15 cellular contexts compared by ENCODE assay signal in the genomic region with DNA sequence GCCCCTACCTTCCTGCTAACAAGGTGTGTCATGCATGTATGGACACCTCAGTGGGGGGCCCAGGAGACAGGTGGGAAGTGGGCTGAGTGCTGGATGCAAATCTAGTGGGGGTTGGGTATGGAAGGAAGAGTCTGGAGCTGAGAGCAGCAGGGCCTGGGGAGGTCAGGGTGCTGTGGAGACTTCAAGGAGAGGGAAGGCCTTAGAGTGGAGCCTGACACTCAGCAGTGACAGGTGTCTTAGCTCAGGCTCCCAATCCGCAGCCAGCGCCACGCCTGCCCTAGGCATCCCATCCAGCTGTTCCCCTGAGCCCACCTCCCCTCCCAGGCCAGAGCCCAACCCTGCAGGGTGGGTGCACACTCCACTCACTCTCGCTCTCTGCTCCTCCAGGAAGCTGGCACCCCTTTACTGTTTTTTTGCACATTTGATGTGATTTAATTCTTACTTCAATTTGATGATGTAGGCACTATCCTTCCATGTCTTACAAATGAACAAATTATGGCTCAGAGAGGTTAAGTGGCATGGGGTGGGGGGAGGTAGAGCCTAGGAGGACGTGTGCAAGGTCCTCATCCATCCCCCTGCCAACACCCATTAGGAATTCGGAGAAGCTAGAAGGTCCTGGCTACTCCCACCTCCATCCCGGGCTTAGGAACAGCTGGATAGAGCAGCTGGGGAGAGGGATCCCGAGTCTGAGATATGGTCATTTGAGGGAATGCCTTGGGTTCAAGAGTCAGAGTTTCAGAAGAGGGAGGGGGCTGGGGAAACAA. TPM values are rescaled to one million over a fixed set of nuclear protein-coding genes. Genes with fewer than 3 reads are reported as not detected.
DNase-seq lines count a peak whose midpoint lies in the region; ATAC-seq, FAIRE-seq and TF ChIP-seq lines count a peak whose summit lies in the region.
"Had no signal": no experiment of that assay in that cellular context is flagged by ENCODE, and none has a peak within 500 bp of the region (broad histone marks: within the 10 kb centered on the region; RNA-seq: fewer than 3 reads in every experiment).

No MANE protein-coding gene starts in this region.

- peak overlapping the region; percentile 35 for H3K18ac ChIP-seq in H9 (ENCODE audit: insufficient read length, low read depth, low read length)

- no peak overlapping the region for H2AFZ ChIP-seq in H9 (ENCODE audit: low read length)
- H2AFZ ChIP-seq in K562 (ENCODE audit: low read depth, low read length): no peak overlapping the region

- H2BK15ac ChIP-seq in H9 (ENCODE audit: low read depth, low read length): no peak overlapping the region

- H3K9me3 ChIP-seq in BLaER1: no peaks in the 10 kb centered on the region
- no peaks in the 10 kb centered on the region for H3K9me3 ChIP-seq in H9 (ENCODE audit: control insufficient read depth, low read depth, low read length)
- H3K9me3 ChIP-seq in K562 (replicated peaks; ENCODE audit: control insufficient read depth, insufficient read depth, low read depth, low read length): no peaks in the 10 kb centered on the region
- H3K9me3 ChIP-seq in upper lobe of left lung: no peaks in the 10 kb centered on the region
- H3K9me3 ChIP-seq: body of pancreas, pancreas had no signal

- H3K27ac Mint-ChIP-seq in H9 (peak overlapping the region in 1 of 3 experiments; percentile 65; a peak in 2 of 7 replicates), naive B cell (no peak overlapping the region)
- H3K27ac Mint-ChIP-seq: HFFc6 had no signal

- H3K27me3 ChIP-seq in BLaER1 (no peaks in the 10 kb centered on the region), H9 (ENCODE audit: insufficient read depth, low read length) (no peaks in the 10 kb centered on the region), K562 (ENCODE audit: control insufficient read depth in 2 of 2, insufficient read depth in 2 of 2, low read length in 2 of 2) (no peaks in the 10 kb centered on the region; a peak in 1 of 5 replicates), upper lobe of left lung (peaks cover 0 to 9% (median 3%) of the 10 kb centered on the region in 4 donors)
- H3K27me3 ChIP-seq: body of pancreas, pancreas had no signal

- H3K4me3 Mint-ChIP-seq in H9 (peak overlapping the region; percentile 19 to 75), naive B cell (peak overlapping the region in 5 of 8 donors; percentile 29 to 70 (median 48))
- H3K4me3 Mint-ChIP-seq: HFFc6 had no signal

- H3K36me3 Mint-ChIP-seq in H9 (ENCODE audit: insufficient read depth in 1 of 3, low read depth in 3 of 3) (peaks cover 0 to 15% (median 9%) of the 10 kb centered on the region in 3 experiments; a peak in 5 of 7 replicates), naive B cell (no peaks in the 10 kb centered on the region)

- H4K5ac ChIP-seq in H9 (ENCODE audit: insufficient read length, low read depth, low read length): no peak overlapping the region

- ATAC-seq in K562 (no peak), naive B cell (ENCODE audit: low read depth in 2 of 2) (no peak), upper lobe of left lung (ENCODE audit: low FRiP score in 2 of 2) (no peak)
- ATAC-seq: body of pancreas had no signal

- H3K36me3 ChIP-seq in BLaER1 (peaks cover 14% of the 10 kb centered on the region; the same call in 1 of the 2 replicates), K562 (ENCODE audit: control insufficient read depth, insufficient read depth, low read length) (no peaks in the 10 kb centered on the region), upper lobe of left lung (no peaks in the 10 kb centered on the region)
- H3K36me3 ChIP-seq: pancreas had no signal

- no peak overlapping the region for H3K23ac ChIP-seq in H9 (ENCODE audit: insufficient read length, low read depth, low read length)

- no peak overlapping the region for H2AK5ac ChIP-seq in H9 (ENCODE audit: insufficient read length, low read length)

- intact Hi-C loops in K562 (cut with micrococcal nuclease): no loop called here

- H3K27ac ChIP-seq in BLaER1 (no peak overlapping the region), H9 (ENCODE audit: insufficient read length, low read depth, low read length) (no peak overlapping the region), K562 (ENCODE audit: extremely low read depth, low read depth, low read length) (no peak overlapping the region), upper lobe of left lung (no peak overlapping the region)
- H3K27ac ChIP-seq: body of pancreas, pancreas had no signal

- no peaks in the 10 kb centered on the region for H3K79me1 ChIP-seq in H9 (ENCODE audit: insufficient read depth, low read depth, low read length, poor library complexity, severe bottlenecking)

- H3K4me1 Mint-ChIP-seq in H9: peaks cover 22 to 32% of the 10 kb centered on the region in 2 experiments
- peaks cover 10 to 21% (median 11%) of the 10 kb centered on the region in 3 donors for H3K4me1 Mint-ChIP-seq in naive B cell

- no peak for TF ChIP-seq RAD21 in K562 (CRISPR knock-in tag; conservative IDR thresholded peaks at IDR 0.05 in 1 of 2, IDR thresholded peaks at IDR 0.05 in 1 of 2)

- no peak overlapping the region for H4K91ac ChIP-seq in H9 (ENCODE audit: insufficient read length, low read depth, low read length)

- H3K9me3 Mint-ChIP-seq in H9: no peaks in the 10 kb centered on the region
- H3K9me3 Mint-ChIP-seq in naive B cell: no peaks in the 10 kb centered on the region
- H3K9me3 Mint-ChIP-seq: HFFc6 had no signal

- peaks cover 13% of the 10 kb centered on the region for H3K23me2 ChIP-seq in H9 (ENCODE audit: insufficient read length, low read depth, low read length, poor library complexity, severe bottlenecking)

- H2BK20ac ChIP-seq in H9 (ENCODE audit: low read depth, low read length, poor library complexity, severe bottlenecking): no peak overlapping the region

- no peak overlapping the region for H2BK12ac ChIP-seq in H9 (ENCODE audit: insufficient read length, low read depth, low read length)

- DNase-seq in H9 (no peak), K562 (ENCODE audit: extremely low read depth in 1 of 4, low spot score in 3 of 4) (no peak), naive B cell (no peak), AG20443 (ENCODE audit: low spot score) (no peak), upper lobe of left lung (no peak), NCI-H1105 treated with DMSO at 0.1 percent for 48 hours (lab: John Stamatoyannopoulos, UW) (no peak), dedifferentiated amniotic fluid mesenchymal stem cell (ENCODE audit: extremely low spot score) (no peak)
- DNase-seq: effector CD4-positive, alpha-beta T cell; mammary epithelial cell; NCI-H2029; Right ventricle myocardium superior had no signal

- H3K27me3 Mint-ChIP-seq in H9 (ENCODE audit: low read depth): peaks cover 26% of the 10 kb centered on the region
- peaks cover 16 to 45% (median 33%) of the 10 kb centered on the region in 3 donors for H3K27me3 Mint-ChIP-seq in naive B cell

- POLR2A ChIA-PET in K562 (lab: Yijun Ruan, JAX): interaction anchor here (0.5 to 2.4 kb wide), 7 partner anchors 10 to 190 kb away, joined by 3 to 15 read pairs (median 4); no protein-coding TSS in a partner anchor

- H4K8ac ChIP-seq in H9 (replicated peaks; ENCODE audit: insufficient read length, low read depth, low read length): no peak overlapping the region

- WGBS in H9 (ENCODE audit: extremely low coverage, insufficient read length, low lambda C conversion rate): no CpG with 5 or more reads among the region's 8 CpGs
- WGBS in K562 (ENCODE audit: insufficient coverage, low coverage, missing lambda C conversion rate): 49% methylated on average over 7 of the region's 8 CpGs
- 63 to 64% methylated on average over 8 of the region's 8 CpGs for whole genome bisulfite sequencing in upper lobe of left lung, 2 donors

- H3K9me1 ChIP-seq in K562 (ENCODE audit: control insufficient read depth, insufficient read depth, low read length): no peaks in the 10 kb centered on the region

- no peak for FAIRE-seq in K562 (lab: Jason Lieb, UNC)
- FAIRE-seq: pancreas had no signal

- H3K79me2 ChIP-seq in H9 (ENCODE audit: insufficient read depth, low read length) (no peaks in the 10 kb centered on the region), K562 (ENCODE audit: control insufficient read depth, insufficient read depth, low read length) (no peaks in the 10 kb centered on the region)

- no peak overlapping the region for H3K14ac ChIP-seq in H9 (ENCODE audit: insufficient read depth, low read length)

- H3K4me3 ChIP-seq in BLaER1 (peak overlapping the region; percentile 13; the same call in 1 of the 2 replicates), K562 (no peak overlapping the region), upper lobe of left lung (no peak overlapping the region)
- H3K4me3 ChIP-seq: body of pancreas, pancreas had no signal

- H3K4me2 ChIP-seq in BLaER1 (peak overlapping the region; percentile 88), H9 (ENCODE audit: insufficient read depth, insufficient read length, low read length) (peak overlapping the region; percentile 9), K562 (ENCODE audit: insufficient read depth, low read length) (no peak overlapping the region)

- in situ Hi-C loops in K562 (cut with MboI): no loop called here

- H3K4me1 ChIP-seq in BLaER1: peaks cover 46% of the 10 kb centered on the region
- peaks cover 14% of the 10 kb centered on the region for H3K4me1 ChIP-seq in H9 (ENCODE audit: insufficient read depth, low read length)
- peaks cover 0 to 28% of the 10 kb centered on the region in 2 experiments; a peak in 3 of 5 replicates for H3K4me1 ChIP-seq in K562 (replicated peaks in 1 of 2; ENCODE audit: control insufficient read depth in 2 of 2, insufficient read depth in 2 of 2, low read length in 2 of 2)
- H3K4me1 ChIP-seq in upper lobe of left lung: peaks cover 15 to 28% (median 20%) of the 10 kb centered on the region in 4 donors
- H3K4me1 ChIP-seq: pancreas had no signal

- H3T11ph ChIP-seq in H9 (ENCODE audit: low read length): no peak overlapping the region

- TF ChIP-seq CTCF in H9 (conservative IDR thresholded peaks at IDR 0.05): no peak
- no peak for TF ChIP-seq CTCF in K562 (IDR thresholded peaks at IDR 0.05 in 2 of 3, conservative IDR thresholded peaks at IDR 0.05 in 1 of 3; ENCODE audit: insufficient read depth in 2 of 3, low read depth in 1 of 3, low read length in 3 of 3)
- no peak for TF ChIP-seq CTCF in upper lobe of left lung (IDR thresholded peaks at IDR 0.05)

- TF ChIP-seq POLR2A in K562 (conservative IDR thresholded peaks at IDR 0.05): no peak
- no peak for TF ChIP-seq POLR2A in upper lobe of left lung (IDR thresholded peaks at IDR 0.05)

- H3K56ac ChIP-seq in H9 (ENCODE audit: insufficient read length, low read depth, low read length): no peak overlapping the region

- H2BK5ac ChIP-seq in H9 (ENCODE audit: insufficient read length, low read length): no peak overlapping the region

- H2BK120ac ChIP-seq in H9 (ENCODE audit: low read depth, low read length, poor library complexity, severe bottlenecking): no peak overlapping the region

- CTCF ChIA-PET in K562 (lab: Yijun Ruan, JAX; ENCODE audit: low intra/inter-chr PET ratio): no interaction called here

- TF ChIP-seq EP300 in K562 (IDR thresholded peaks at IDR 0.05; ENCODE audit: low read length) (no peak), upper lobe of left lung (IDR thresholded peaks at IDR 0.05) (no peak)

- H3K9ac ChIP-seq in BLaER1 (peak overlapping the region; percentile 31; the same call in 1 of the 2 replicates), H9 (ENCODE audit: extremely low read depth, insufficient read length, low read length) (no peak overlapping the region), K562 (ENCODE audit: insufficient read depth in 1 of 2, low read depth in 2 of 2, low read length in 2 of 2) (no peak overlapping the region; a peak in 1 of 4 replicates)

- H3K4ac ChIP-seq in H9 (ENCODE audit: low read depth, low read length): no peak overlapping the region

- H4K20me1 ChIP-seq in BLaER1 (peaks cover 50% of the 10 kb centered on the region), H9 (ENCODE audit: control insufficient read depth, insufficient read depth, insufficient read length) (no peaks in the 10 kb centered on the region), K562 (replicated peaks; ENCODE audit: control insufficient read depth, insufficient read depth, low read length) (peaks cover 9% of the 10 kb centered on the region)

- TSS peak; percentile 38 for BruUV-seq in K562 (replicated peaks; lab: Mats Ljungman, UMichigan)

RNA-seq across cellular contexts. Expression of gene FAM171A2, which starts 2.2 kb away (rescaled TPM):
- total RNA-seq in H9 (2021) (27.3 and 27.5 TPM in 2 replicates), K562 (2014; rRNA removed) (7.3 and 10.2 TPM in 2 replicates), K562 (2014; rRNA removed; fragmentation: Illumina TruSeq; extraction: Trizol) (0.44 and 0.54 TPM in 2 replicates), K562 (2015; rRNA removed; fragmentation: Illumina TruSeq; extraction: Trizol) (1.2 and 1.4 TPM in 2 replicates), K562 (2021) (7.0 and 8.6 TPM in 2 replicates), upper lobe of left lung (1 to 10 TPM in 2 of 6 donors, under 1 TPM in 3, not detected in 1; 0.61 to 4.6 (median 0.98) TPM)
- total RNA-seq in K562 (2011; cell fraction: chromatin; rRNA removed; ENCODE audit: low replicate concordance): 2.2 and 9.3 TPM in 2 replicates
- 10.4 and 11.3 TPM in 2 replicates for total RNA-seq in K562 (2011; cell fraction: nucleolus; rRNA removed)
- 6.5 and 7.2 TPM in 2 replicates for total RNA-seq in K562 (2011; cell fraction: nucleoplasm; rRNA removed)
- polyA plus RNA-seq in K562 (2011; rRNA removed) (2.5 and 5.2 TPM in 2 replicates), K562 (2014; fragmentation: Illumina TruSeq; extraction: Trizol) (1.2 and 2.4 TPM in 2 replicates), K562 (2014; fragmentation: Nextera tagmentation; extraction: Ambion mirVana) (under 1 TPM in 1 of 2 experiments, not detected in 1; 0.10 TPM), K562 (2014; rRNA removed) (4.5 and 5.7 TPM in 2 replicates), naive B cell (ENCODE audit: low read depth in 6 of 6) (under 1 TPM in 2 of 6 donors, not detected in 4; 0.21 to 0.29 TPM)
- 5.0 and 11.3 TPM in 2 replicates for polyA plus RNA-seq in K562 (2011; cell fraction: cytosol; rRNA removed)
- polyA plus RNA-seq in K562 (2011; cell fraction: nucleus; rRNA removed): 7.6 and 9.3 TPM in 2 replicates
- polyA plus RNA-seq in K562 (2012): 3.1 and 8.9 TPM in 2 replicates
- 1.6 and 2.1 TPM in 2 replicates for polyA minus RNA-seq in K562 (2011; rRNA and poly(A)+ RNA removed)
- 2.9 and 4.5 TPM in 2 replicates for polyA minus RNA-seq in K562 (2011; cell fraction: cytosol; rRNA and poly(A)+ RNA removed)
- 1.6 and 3.9 TPM in 2 replicates for polyA minus RNA-seq in K562 (2011; cell fraction: nucleus; rRNA and poly(A)+ RNA removed)

RNA-seq across cellular contexts. Expression of gene GRN, which starts 16.4 kb away (rescaled TPM):
- total RNA-seq in H9 (2021) (127 and 130 TPM in 2 replicates), K562 (2014; rRNA removed) (51.0 and 69.9 TPM in 2 replicates), K562 (2014; rRNA removed; fragmentation: Illumina TruSeq; extraction: Trizol) (9.6 and 15.6 TPM in 2 replicates), K562 (2015; rRNA removed; fragmentation: Illumina TruSeq; extraction: Trizol) (20.7 and 21.4 TPM in 2 replicates), K562 (2021) (69.9 and 75.3 TPM in 2 replicates), upper lobe of left lung (1,000 to 10,000 TPM in 4 of 6 donors, 100 to 1,000 TPM in 2; 439 to 1,887 (median 1,220) TPM)
- total RNA-seq in K562 (2011; cell fraction: chromatin; rRNA removed; ENCODE audit: low replicate concordance): 22.1 and 107 TPM in 2 replicates
- 206 and 251 TPM in 2 replicates for total RNA-seq in K562 (2011; cell fraction: nucleolus; rRNA removed)
- 71.4 and 95.0 TPM in 2 replicates for total RNA-seq in K562 (2011; cell fraction: nucleoplasm; rRNA removed)
- polyA plus RNA-seq in K562 (2011; rRNA removed) (11.5 and 62.4 TPM in 2 replicates), K562 (2014; fragmentation: Illumina TruSeq; extraction: Trizol) (35.2 and 63.4 TPM in 2 replicates), K562 (2014; fragmentation: Nextera tagmentation; extraction: Ambion mirVana) (1 to 10 TPM; 5.4 to 5.9 TPM), K562 (2014; rRNA removed) (36.4 and 36.6 TPM in 2 replicates), naive B cell (ENCODE audit: low read depth in 6 of 6) (100 to 1,000 TPM; 102 to 198 (median 110) TPM)
- polyA plus RNA-seq in K562 (2011; cell fraction: cytosol; rRNA removed): 34.3 and 53.6 TPM in 2 replicates
- 101 and 122 TPM in 2 replicates for polyA plus RNA-seq in K562 (2011; cell fraction: nucleus; rRNA removed)
- polyA plus RNA-seq in K562 (2012): 77.5 and 193 TPM in 2 replicates
- 6.6 and 12.3 TPM in 2 replicates for polyA minus RNA-seq in K562 (2011; rRNA and poly(A)+ RNA removed)
- 47.6 and 80.7 TPM in 2 replicates for polyA minus RNA-seq in K562 (2011; cell fraction: cytosol; rRNA and poly(A)+ RNA removed)
- 31.0 and 38.4 TPM in 2 replicates for polyA minus RNA-seq in K562 (2011; cell fraction: nucleus; rRNA and poly(A)+ RNA removed)

RNA-seq across cellular contexts. Expression of gene ITGA2B, which starts 28.0 kb away (rescaled TPM):
- total RNA-seq in H9 (2021) (8.3 and 10.1 TPM in 2 replicates), K562 (2014; rRNA removed) (8.8 and 14.2 TPM in 2 replicates), K562 (2014; rRNA removed; fragmentation: Illumina TruSeq; extraction: Trizol) (3.3 and 5.6 TPM in 2 replicates), K562 (2015; rRNA removed; fragmentation: Illumina TruSeq; extraction: Trizol) (4.8 and 5.2 TPM in 2 replicates), K562 (2021) (25.1 and 26.4 TPM in 2 replicates), upper lobe of left lung (10 to 100 TPM in 3 of 6 donors, 1 to 10 TPM in 3; 3.0 to 18.1 (median 7.5) TPM)
- 22.8 and 48.7 TPM in 2 replicates for total RNA-seq in K562 (2011; cell fraction: chromatin; rRNA removed; ENCODE audit: low replicate concordance)
- 27.3 and 34.7 TPM in 2 replicates for total RNA-seq in K562 (2011; cell fraction: nucleolus; rRNA removed)
- 19.9 and 22.4 TPM in 2 replicates for total RNA-seq in K562 (2011; cell fraction: nucleoplasm; rRNA removed)
- polyA plus RNA-seq in K562 (2011; rRNA removed) (3.5 and 9.4 TPM in 2 replicates), K562 (2014; fragmentation: Illumina TruSeq; extraction: Trizol) (7.9 and 10.1 TPM in 2 replicates), K562 (2014; fragmentation: Nextera tagmentation; extraction: Ambion mirVana) (1 to 10 TPM; 1.1 to 1.6 TPM), K562 (2014; rRNA removed) (16.9 and 17.0 TPM in 2 replicates), naive B cell (ENCODE audit: low read depth in 6 of 6) (1 to 10 TPM in 5 of 6 donors, under 1 TPM in 1; 0.70 to 7.1 (median 5.1) TPM)
- polyA plus RNA-seq in K562 (2011; cell fraction: cytosol; rRNA removed): 4.3 and 5.3 TPM in 2 replicates
- 35.4 and 49.7 TPM in 2 replicates for polyA plus RNA-seq in K562 (2011; cell fraction: nucleus; rRNA removed)
- polyA plus RNA-seq in K562 (2012): 16.0 and 29.7 TPM in 2 replicates
- polyA minus RNA-seq in K562 (2011; rRNA and poly(A)+ RNA removed): 1.8 and 2.6 TPM in 2 replicates
- 5.7 and 7.7 TPM in 2 replicates for polyA minus RNA-seq in K562 (2011; cell fraction: cytosol; rRNA and poly(A)+ RNA removed)
- 10.6 and 13.4 TPM in 2 replicates for polyA minus RNA-seq in K562 (2011; cell fraction: nucleus; rRNA and poly(A)+ RNA removed)

RNA-seq across cellular contexts. Expression of gene SLC25A39, which starts 36.9 kb away (rescaled TPM):
- total RNA-seq in H9 (2021) (227 and 235 TPM in 2 replicates), K562 (2014; rRNA removed) (228 and 316 TPM in 2 replicates), K562 (2014; rRNA removed; fragmentation: Illumina TruSeq; extraction: Trizol) (47.0 and 72.5 TPM in 2 replicates), K562 (2015; rRNA removed; fragmentation: Illumina TruSeq; extraction: Trizol) (139 and 140 TPM in 2 replicates), K562 (2021) (266 and 268 TPM in 2 replicates), upper lobe of left lung (100 to 1,000 TPM in 3 of 6 donors, 10 to 100 TPM in 3; 56.8 to 144 (median 98.6) TPM)
- 112 and 348 TPM in 2 replicates for total RNA-seq in K562 (2011; cell fraction: chromatin; rRNA removed; ENCODE audit: low replicate concordance)
- total RNA-seq in K562 (2011; cell fraction: nucleolus; rRNA removed): 328 and 401 TPM in 2 replicates
- total RNA-seq in K562 (2011; cell fraction: nucleoplasm; rRNA removed): 185 and 188 TPM in 2 replicates
- polyA plus RNA-seq in K562 (2011; rRNA removed) (121 and 188 TPM in 2 replicates), K562 (2014; fragmentation: Illumina TruSeq; extraction: Trizol) (238 and 276 TPM in 2 replicates), K562 (2014; fragmentation: Nextera tagmentation; extraction: Ambion mirVana) (1 to 10 TPM; 4.8 to 6.3 TPM), K562 (2014; rRNA removed) (267 and 327 TPM in 2 replicates), naive B cell (ENCODE audit: low read depth in 6 of 6) (100 to 1,000 TPM in 3 of 6 donors, 10 to 100 TPM in 3; 87.3 to 143 (median 103) TPM)
- polyA plus RNA-seq in K562 (2011; cell fraction: cytosol; rRNA removed): 232 and 388 TPM in 2 replicates
- polyA plus RNA-seq in K562 (2011; cell fraction: nucleus; rRNA removed): 426 and 555 TPM in 2 replicates
- polyA plus RNA-seq in K562 (2012): 210 and 229 TPM in 2 replicates
- polyA minus RNA-seq in K562 (2011; rRNA and poly(A)+ RNA removed): 34.0 and 42.0 TPM in 2 replicates
- polyA minus RNA-seq in K562 (2011; cell fraction: cytosol; rRNA and poly(A)+ RNA removed): 75.4 and 108 TPM in 2 replicates
- 85.0 and 95.6 TPM in 2 replicates for polyA minus RNA-seq in K562 (2011; cell fraction: nucleus; rRNA and poly(A)+ RNA removed)

RNA-seq across cellular contexts. Expression of gene RUNDC3A, which starts 53.1 kb away (rescaled TPM):
- 2.2 and 3.8 TPM in 2 replicates for total RNA-seq in H9 (2021)
- total RNA-seq in K562 (2011; cell fraction: chromatin; rRNA removed; ENCODE audit: low replicate concordance): 0.23 TPM in 1 of 2 replicates, not detected in the other
- total RNA-seq in K562 (2011; cell fraction: nucleolus; rRNA removed): 0.17 TPM in 1 of 2 replicates, not detected in the other
- not detected in 2 replicates for total RNA-seq in K562 (2011; cell fraction: nucleoplasm; rRNA removed)
- total RNA-seq in K562 (2014; rRNA removed): not detected in 2 replicates
- not detected in 2 replicates for total RNA-seq in K562 (2014; rRNA removed; fragmentation: Illumina TruSeq; extraction: Trizol)
- total RNA-seq in K562 (2015; rRNA removed; fragmentation: Illumina TruSeq; extraction: Trizol): not detected in 2 replicates
- total RNA-seq in K562 (2021): not detected in 2 replicates
- 0.05 TPM in 1 of 2 replicates, not detected in the other for polyA plus RNA-seq in K562 (2011; rRNA removed)
- polyA plus RNA-seq in K562 (2011; cell fraction: cytosol; rRNA removed): 0.07 and 0.49 TPM in 2 replicates
- 0.11 and 0.24 TPM in 2 replicates for polyA plus RNA-seq in K562 (2011; cell fraction: nucleus; rRNA removed)
- 0.10 and 0.36 TPM in 2 replicates for polyA plus RNA-seq in K562 (2012)
- not detected in 2 replicates for polyA plus RNA-seq in K562 (2014; fragmentation: Illumina TruSeq; extraction: Trizol)
- not detected for polyA plus RNA-seq in K562 (2014; fragmentation: Nextera tagmentation; extraction: Ambion mirVana)
- polyA plus RNA-seq in K562 (2014; rRNA removed): not detected in 2 replicates
- polyA minus RNA-seq in K562 (2011; rRNA and poly(A)+ RNA removed): 0.32 TPM in 1 of 2 replicates, not detected in the other
- not detected in 2 replicates for polyA minus RNA-seq in K562 (2011; cell fraction: cytosol; rRNA and poly(A)+ RNA removed)
- not detected in 2 replicates for polyA minus RNA-seq in K562 (2011; cell fraction: nucleus; rRNA and poly(A)+ RNA removed)
- under 1 TPM in 2 of 6 donors, not detected in 4; 0.13 to 0.16 TPM for polyA plus RNA-seq in naive B cell (ENCODE audit: low read depth in 6 of 6)
- 1 to 10 TPM in 2 of 6 donors, under 1 TPM in 1, not detected in 3; 0.13 to 2.6 (median 1.0) TPM for total RNA-seq in upper lobe of left lung
